8 cellular contexts compared by ENCODE assay signal in the genomic region with DNA sequence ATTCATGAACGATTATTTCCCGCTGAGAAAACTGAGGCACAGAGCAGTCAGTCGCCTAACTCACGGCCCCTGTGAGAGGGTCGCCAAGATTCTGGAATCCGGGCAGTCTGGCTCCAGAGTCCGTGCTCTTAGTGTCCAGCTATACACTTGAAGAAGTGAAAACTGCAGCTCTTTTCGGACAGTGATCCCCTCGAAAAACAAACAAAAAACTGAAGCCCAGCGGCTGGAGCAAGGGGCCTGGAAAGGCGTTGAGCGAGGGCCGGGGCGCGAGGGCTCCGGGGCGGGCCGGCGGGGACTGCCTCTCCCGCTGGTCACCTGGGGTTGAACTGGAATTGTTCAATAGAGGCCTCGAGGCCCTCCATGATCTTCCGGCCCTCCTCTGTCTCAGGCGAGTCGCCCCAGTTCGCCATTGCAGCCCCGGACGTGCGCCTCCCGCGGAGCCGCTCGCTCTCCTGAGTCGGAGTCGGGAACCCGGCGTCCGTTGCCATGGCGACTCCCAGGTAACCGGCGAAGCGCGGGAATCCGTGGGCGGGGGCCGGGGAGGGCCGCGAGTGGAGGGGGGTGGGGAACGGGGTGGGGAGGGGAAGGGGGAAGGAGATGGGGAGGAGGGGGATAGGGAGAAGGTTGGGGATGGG. TPM values are rescaled to one million over a fixed set of nuclear protein-coding genes. Genes with fewer than 3 reads are reported as not detected.
DNase-seq lines count a peak whose midpoint lies in the region; ATAC-seq lines count a peak whose summit lies in the region.

No MANE protein-coding gene starts in this region.

- no peaks in the 10 kb centered on the region for H3K9me3 ChIP-seq in T-helper 17 cell (ENCODE audit: control insufficient read depth, low read length, poor library complexity, severe bottlenecking)

- H3K27me3 ChIP-seq in H7 (ENCODE audit: control insufficient read depth, insufficient read depth, low read length) = peaks cover 18% of the 10 kb centered on the region

- H3K4me1 Mint-ChIP-seq in T-helper 17 cell = peaks cover 32% of the 10 kb centered on the region
- peaks cover 12% of the 10 kb centered on the region for H3K4me1 Mint-ChIP-seq in central memory CD8-positive, alpha-beta T cell

- peak overlapping the region; percentile 72 for H3K4me3 ChIP-seq in H7 (ENCODE audit: insufficient read depth, low read depth, low read length)

- peaks cover 5% of the 10 kb centered on the region for H3K36me3 Mint-ChIP-seq in T-helper 17 cell (ENCODE audit: low read depth)
- peaks cover 6% of the 10 kb centered on the region for H3K36me3 Mint-ChIP-seq in central memory CD8-positive, alpha-beta T cell (ENCODE audit: insufficient read depth)

- H3K4me3 Mint-ChIP-seq in T-helper 17 cell = peak overlapping the region; percentile 97
- peak overlapping the region; percentile 80 for H3K4me3 Mint-ChIP-seq in central memory CD8-positive, alpha-beta T cell

- ATAC-seq in T-helper 17 cell = peak; percentile 37
- ATAC-seq in central memory CD8-positive, alpha-beta T cell (replicated peaks; ENCODE audit: extremely low read depth, poor library complexity, severe bottlenecking) = no peak
- ATAC-seq in left lobe of liver = peak; percentile 75
- ATAC-seq in HG03196 (IDR thresholded peaks at IDR 0.05; ENCODE audit: unreplicated experiment) = no peak

- peak overlapping the region; percentile 83 for H3K27ac Mint-ChIP-seq in T-helper 17 cell
- no peak overlapping the region for H3K27ac Mint-ChIP-seq in central memory CD8-positive, alpha-beta T cell (ENCODE audit: low read depth)

- H3K36me3 ChIP-seq in H7 (replicated peaks; ENCODE audit: control insufficient read depth, insufficient read depth, low read length) = no peaks in the 10 kb centered on the region

- no peaks in the 10 kb centered on the region for H3K27me3 Mint-ChIP-seq in T-helper 17 cell
- peaks cover 39% of the 10 kb centered on the region for H3K27me3 Mint-ChIP-seq in central memory CD8-positive, alpha-beta T cell

- DNase-seq in H7 = peak; percentile 90
- peak; percentile 12 to 51 (median 49) for DNase-seq in T-helper 17 cell
- no peak for DNase-seq in central memory CD8-positive, alpha-beta T cell (ENCODE audit: low spot score in 2 of 2)
- DNase-seq in left lobe of liver (ENCODE audit: low spot score) = peak; percentile 58
- DNase-seq in stimulated activated CD4-positive, alpha-beta T cell treated with anti-CD3 and anti-CD28 coated beads, Interleukin-4, amount 100 ng/mL, for 24 hours = peak; percentile 62
- no peak for DNase-seq in GM19238 (ENCODE audit: insufficient read length, low spot score)
- no peak for DNase-seq in cerebellar cortex (ENCODE audit: low spot score)

- H3K9me3 Mint-ChIP-seq in central memory CD8-positive, alpha-beta T cell = no peaks in the 10 kb centered on the region

RNA-seq across cellular contexts. Expression of gene C10orf67, which starts 0.9 kb away (rescaled TPM):
- total RNA-seq in H7 (2014; rRNA removed; shearing (Covaris generic)) = not detected in 2 replicates
- total RNA-seq in T-helper 17 cell = under 1 TPM in 1 of 2 donors, not detected in 1; 0.26 TPM
- total RNA-seq in left lobe of liver = not detected

Comparison
In these comparisons a context has a peak if more than half of its experiments do, and no peak if none do; other contexts are left out.
1. DNase-seq: peak in H7 (single experiment), T-helper 17 cell (3 of 3), left lobe of liver (single experiment) and stimulated activated CD4-positive, alpha-beta T cell treated with anti-CD3 and anti-CD28 coated beads, Interleukin-4, amount 100 ng/mL, for 24 hours (single experiment); none in central memory CD8-positive, alpha-beta T cell (0 of 2), GM19238 (single experiment) and cerebellar cortex (single experiment).
2. ATAC-seq: peak in T-helper 17 cell (single experiment) and left lobe of liver (single experiment); none in central memory CD8-positive, alpha-beta T cell (single experiment) and HG03196 (single experiment).